18 cellular contexts compared by ENCODE assay signal in genomic region chr2:3414133-3414856, GRCh38. TPM values are rescaled to one million over a fixed set of nuclear protein-coding genes. Genes with fewer than 3 reads are reported as not detected.
DNase-seq lines count a peak whose midpoint lies in the region; ATAC-seq and TF ChIP-seq lines count a peak whose summit lies in the region.
"Had no signal": no experiment of that assay in that cellular context is flagged by ENCODE, and none has a peak within 500 bp of the region (broad histone marks: within the 10 kb centered on the region; RNA-seq: fewer than 3 reads in every experiment).

No MANE protein-coding gene starts in this region.

- H3K4me1 Mint-ChIP-seq in stimulated activated naive CD8-positive, alpha-beta T cell treated with anti-CD3 and anti-CD28 coated beads, Interleukin-15, amount 100 ng/mL, for 72 hours = no peaks in the 10 kb centered on the region
- no peaks in the 10 kb centered on the region for H3K4me1 Mint-ChIP-seq in endothelial cell (ENCODE audit: unreplicated experiment)
- H3K4me1 Mint-ChIP-seq in neural crest cell = no peaks in the 10 kb centered on the region

- no peak overlapping the region for H3K4me3 Mint-ChIP-seq in stimulated activated naive CD8-positive, alpha-beta T cell treated with anti-CD3 and anti-CD28 coated beads, Interleukin-15, amount 100 ng/mL, for 72 hours
- peak overlapping the region; percentile 59 for H3K4me3 Mint-ChIP-seq in endothelial cell (ENCODE audit: unreplicated experiment)
- no peak overlapping the region for H3K4me3 Mint-ChIP-seq in neural crest cell
- H3K4me3 Mint-ChIP-seq: GM23338 had no signal

- peaks cover 33% of the 10 kb centered on the region for H3K36me3 Mint-ChIP-seq in endothelial cell (ENCODE audit: low read depth, unreplicated experiment)
- peaks cover 9% of the 10 kb centered on the region for H3K36me3 Mint-ChIP-seq in neural crest cell (ENCODE audit: low read depth)

- TF ChIP-seq CTCF in endothelial cell (IDR thresholded peaks at IDR 0.05; ENCODE audit: unreplicated experiment) = no peak
- no peak for TF ChIP-seq CTCF in neural crest cell (conservative IDR thresholded peaks at IDR 0.05)

- no peaks in the 10 kb centered on the region for H3K9me3 Mint-ChIP-seq in stimulated activated naive CD8-positive, alpha-beta T cell treated with anti-CD3 and anti-CD28 coated beads, Interleukin-15, amount 100 ng/mL, for 72 hours
- H3K9me3 Mint-ChIP-seq in endothelial cell (ENCODE audit: unreplicated experiment) = no peaks in the 10 kb centered on the region
- H3K9me3 Mint-ChIP-seq in neural crest cell = no peaks in the 10 kb centered on the region
- H3K9me3 Mint-ChIP-seq: GM23338 had no signal

- no peak for DNase-seq in stimulated activated naive CD8-positive, alpha-beta T cell treated with anti-CD3 and anti-CD28 coated beads, Interleukin-15, amount 100 ng/mL, for 72 hours
- no peak for DNase-seq in stimulated activated naive CD8-positive, alpha-beta T cell treated with anti-CD3 and anti-CD28 coated beads, Interleukin-15, Interleukin-2, amounts not matched to agents 100 U/mL and 50 U/mL, for 24 hours
- DNase-seq in endothelial cell (ENCODE audit: low spot score) (no peak), neural crest cell (ENCODE audit: low read depth, low spot score) (no peak), germinal center (ENCODE audit: low spot score) (no peak), NCI-H1694 (lab: John Stamatoyannopoulos, UW) (no peak)
- DNase-seq: DMS 273 treated with DMSO at 0.1 percent for 48 hours, DND-41, HCEC 1CT, Karpas-422, MV-4-11, NCI-H1694 treated with DMSO at 0.1 percent for 48 hours, NCI-H2171 treated with DMSO at 0.1 percent for 48 hours, NCI-H524 treated with DMSO at 0.1 percent for 48 hours, NCI-H82 had no signal

- peak overlapping the region; percentile 19 to 90 for H3K27ac Mint-ChIP-seq in stimulated activated naive CD8-positive, alpha-beta T cell treated with anti-CD3 and anti-CD28 coated beads, Interleukin-15, amount 100 ng/mL, for 72 hours
- no peak overlapping the region for H3K27ac Mint-ChIP-seq in endothelial cell (ENCODE audit: unreplicated experiment)
- peak overlapping the region; percentile 35 for H3K27ac Mint-ChIP-seq in neural crest cell (ENCODE audit: unreplicated experiment)
- H3K27ac Mint-ChIP-seq: GM23338 had no signal

- H3K27me3 Mint-ChIP-seq in stimulated activated naive CD8-positive, alpha-beta T cell treated with anti-CD3 and anti-CD28 coated beads, Interleukin-15, amount 100 ng/mL, for 72 hours = no peaks in the 10 kb centered on the region
- H3K27me3 Mint-ChIP-seq in endothelial cell (ENCODE audit: unreplicated experiment) = peaks cover 3% of the 10 kb centered on the region
- no peaks in the 10 kb centered on the region for H3K27me3 Mint-ChIP-seq in neural crest cell (ENCODE audit: low read depth)

- ATAC-seq in stimulated activated naive CD8-positive, alpha-beta T cell treated with anti-CD3 and anti-CD28 coated beads, Interleukin-15, amount 100 ng/mL, for 72 hours = no peak
- ATAC-seq in stimulated activated naive CD8-positive, alpha-beta T cell treated with anti-CD3 and anti-CD28 coated beads, Interleukin-15, Interleukin-2, amounts not matched to agents 100 U/mL and 50 U/mL, for 24 hours = no peak
- no peak for ATAC-seq in GM18511 (IDR thresholded peaks at IDR 0.05; ENCODE audit: unreplicated experiment)
- ATAC-seq: GM23338, Right ventricle myocardium inferior had no signal

RNA-seq across cellular contexts. Expression of gene TRAPPC12, which starts 34.8 kb away (rescaled TPM):
- total RNA-seq in endothelial cell (ENCODE audit: unreplicated experiment) = 105 TPM
- total RNA-seq in neural crest cell = 96.9 and 104 TPM in 2 replicates

RNA-seq across cellular contexts. Expression of gene EIPR1, which starts 36.7 kb away (rescaled TPM):
- total RNA-seq in endothelial cell (ENCODE audit: unreplicated experiment) (35.9 TPM), neural crest cell (33.0 and 34.9 TPM in 2 replicates)
